In genomic region chr6:25298508-25298834, GRCh38 we compare ENCODE assay signal across 19 cellular contexts. TPM values are rescaled to one million over a fixed set of nuclear protein-coding genes. Genes with fewer than 3 reads are reported as not detected.
DNase-seq lines count a peak whose midpoint lies in the region; ATAC-seq and TF ChIP-seq lines count a peak whose summit lies in the region.
"Had no signal": no experiment of that assay in that cellular context is flagged by ENCODE, and none has a peak within 500 bp of the region (broad histone marks: within the 10 kb centered on the region; RNA-seq: fewer than 3 reads in every experiment).

No MANE protein-coding gene starts in this region.

- no peaks in the 10 kb centered on the region for H3K9me3 Mint-ChIP-seq in activated B cell treated with CpG ODN at 0.5 μM for 24 hours
- no peaks in the 10 kb centered on the region for H3K9me3 Mint-ChIP-seq in stimulated activated naive B cell treated with anti-CD40 and anti-IgM and Interleukin-4, amounts not matched to agents 10 μg/mL and 1 μg/mL and 100 μg/mL, for 72 hours
- H3K9me3 Mint-ChIP-seq in activated CD8-positive, alpha-beta T cell treated with anti-CD3 and anti-CD28 coated beads, Interleukin-2, amount 10 ng/mL, durations not matched to agents 7 days and 5 days (ENCODE audit: insufficient read depth): no peaks in the 10 kb centered on the region
- H3K9me3 Mint-ChIP-seq: activated naive CD4-positive, alpha-beta T cell treated with anti-CD3 and anti-CD28 coated beads, Interleukin-2, amount 50 U/mL, for 24 hours had no signal

- no peaks in the 10 kb centered on the region for H3K27me3 Mint-ChIP-seq in activated B cell treated with CpG ODN at 0.5 μM for 24 hours
- H3K27me3 Mint-ChIP-seq in stimulated activated naive B cell treated with anti-CD40 and anti-IgM and Interleukin-4, amounts not matched to agents 10 μg/mL and 1 μg/mL and 100 μg/mL, for 72 hours: no peaks in the 10 kb centered on the region
- no peaks in the 10 kb centered on the region for H3K27me3 Mint-ChIP-seq in activated CD8-positive, alpha-beta T cell treated with anti-CD3 and anti-CD28 coated beads, Interleukin-2, amount 10 ng/mL, durations not matched to agents 7 days and 5 days (ENCODE audit: low read depth)
- H3K27me3 Mint-ChIP-seq: activated naive CD4-positive, alpha-beta T cell treated with anti-CD3 and anti-CD28 coated beads, Interleukin-2, amount 50 U/mL, for 24 hours; progenitor cell of endocrine pancreas had no signal

- peak overlapping the region; percentile 32 for H3K4me3 Mint-ChIP-seq in activated B cell treated with CpG ODN at 0.5 μM for 24 hours
- H3K4me3 Mint-ChIP-seq in stimulated activated naive B cell treated with anti-CD40 and anti-IgM and Interleukin-4, amounts not matched to agents 10 μg/mL and 1 μg/mL and 100 μg/mL, for 72 hours: peak overlapping the region in 1 of 2 donors; percentile 14
- H3K4me3 Mint-ChIP-seq in activated CD8-positive, alpha-beta T cell treated with anti-CD3 and anti-CD28 coated beads, Interleukin-2, amount 10 ng/mL, durations not matched to agents 7 days and 5 days: no peak overlapping the region
- H3K4me3 Mint-ChIP-seq: activated naive CD4-positive, alpha-beta T cell treated with anti-CD3 and anti-CD28 coated beads, Interleukin-2, amount 50 U/mL, for 24 hours; T-helper 17 cell had no signal

- POLR2A ChIA-PET in activated B cell treated with CpG ODN at 0.5 μM for 24 hours (lab: Charles Lee): interaction anchor here (0.7 to 1.1 kb wide), 3 partner anchors 18 to 164 kb away, joined by 4 to 9 read pairs (median 5); partner anchors contain the start of gene CARMIL1
- POLR2A ChIA-PET in activated CD8-positive, alpha-beta T cell treated with anti-CD3 and anti-CD28 coated beads, Interleukin-2, amount 10 ng/mL, durations not matched to agents 7 days and 5 days (lab: Charles Lee): no interaction called here

- intact Hi-C loops in activated B cell treated with CpG ODN at 0.5 μM for 24 hours (cut with micrococcal nuclease): no loop called here

- ATAC-seq in activated B cell treated with CpG ODN at 0.5 μM for 24 hours (ENCODE audit: low read depth) (no peak), HG02970 (IDR thresholded peaks at IDR 0.05; ENCODE audit: low FRiP score, unreplicated experiment) (no peak)
- ATAC-seq in stimulated activated naive B cell treated with anti-CD40 and anti-IgM and Interleukin-4, amounts not matched to agents 10 μg/mL and 1 μg/mL and 100 μg/mL, for 72 hours (replicated peaks): peak; percentile 39 to 68
- ATAC-seq in activated CD8-positive, alpha-beta T cell treated with anti-CD3 and anti-CD28 coated beads, Interleukin-2, amount 10 ng/mL, durations not matched to agents 7 days and 5 days: no peak
- ATAC-seq: T-helper 17 cell had no signal

- peak overlapping the region; percentile 41 for H3K27ac Mint-ChIP-seq in activated B cell treated with CpG ODN at 0.5 μM for 24 hours
- no peak overlapping the region for H3K27ac Mint-ChIP-seq in stimulated activated naive B cell treated with anti-CD40 and anti-IgM and Interleukin-4, amounts not matched to agents 10 μg/mL and 1 μg/mL and 100 μg/mL, for 72 hours
- H3K27ac Mint-ChIP-seq in activated CD8-positive, alpha-beta T cell treated with anti-CD3 and anti-CD28 coated beads, Interleukin-2, amount 10 ng/mL, durations not matched to agents 7 days and 5 days: no peak overlapping the region
- H3K27ac Mint-ChIP-seq: activated naive CD4-positive, alpha-beta T cell treated with anti-CD3 and anti-CD28 coated beads, Interleukin-2, amount 50 U/mL, for 24 hours; T-helper 17 cell had no signal

- TF ChIP-seq CTCF in GM12865 (IDR thresholded peaks at IDR 0.05; ENCODE audit: insufficient read depth, low read depth, low read length, missing control alignments) (no peak), activated B cell treated with CpG ODN at 0.5 μM for 24 hours (IDR thresholded peaks at IDR 0.05) (no peak)

- H3K36me3 Mint-ChIP-seq in activated B cell treated with CpG ODN at 0.5 μM for 24 hours (ENCODE audit: low read depth): no peaks in the 10 kb centered on the region
- H3K36me3 Mint-ChIP-seq in stimulated activated naive B cell treated with anti-CD40 and anti-IgM and Interleukin-4, amounts not matched to agents 10 μg/mL and 1 μg/mL and 100 μg/mL, for 72 hours: no peaks in the 10 kb centered on the region
- H3K36me3 Mint-ChIP-seq in activated CD8-positive, alpha-beta T cell treated with anti-CD3 and anti-CD28 coated beads, Interleukin-2, amount 10 ng/mL, durations not matched to agents 7 days and 5 days (ENCODE audit: low read depth): no peaks in the 10 kb centered on the region

- H3K4me1 Mint-ChIP-seq in activated B cell treated with CpG ODN at 0.5 μM for 24 hours: peaks cover 77% of the 10 kb centered on the region
- H3K4me1 Mint-ChIP-seq in stimulated activated naive B cell treated with anti-CD40 and anti-IgM and Interleukin-4, amounts not matched to agents 10 μg/mL and 1 μg/mL and 100 μg/mL, for 72 hours: peaks cover 22 to 50% of the 10 kb centered on the region in 2 donors
- no peaks in the 10 kb centered on the region for H3K4me1 Mint-ChIP-seq in activated CD8-positive, alpha-beta T cell treated with anti-CD3 and anti-CD28 coated beads, Interleukin-2, amount 10 ng/mL, durations not matched to agents 7 days and 5 days (ENCODE audit: low read depth)

- CTCF ChIA-PET in activated B cell treated with CpG ODN at 0.5 μM for 24 hours (lab: Charles Lee): interaction anchor here (1.1 kb wide), 1 partner anchor 19 kb away, joined by 3 read pairs; the partner anchor contains the start of gene CARMIL1
- CTCF ChIA-PET in activated CD8-positive, alpha-beta T cell treated with anti-CD3 and anti-CD28 coated beads, Interleukin-2, amount 10 ng/mL, durations not matched to agents 7 days and 5 days (lab: Charles Lee): no interaction called here

- no peak overlapping the region for H3K4me3 ChIP-seq in GM12865 (ENCODE audit: low read depth, low read length)
- H3K4me3 ChIP-seq: BLaER1 treated with 17β-estradiol and CSF1 and Interleukin-3, amounts not matched to agents 10 nM and 100 nM; dorsolateral prefrontal cortex; Peyer's patch had no signal

- DNase-seq in GM12865 (ENCODE audit: low read depth): peak; percentile 34
- peak; percentile 42 for DNase-seq in NAMALWA (ENCODE audit: low spot score)
- DNase-seq in activated B cell treated with CpG ODN at 0.5 μM for 24 hours: no peak
- no peak for DNase-seq in stimulated activated naive B cell treated with anti-CD40 and anti-IgM and Interleukin-4, amounts not matched to agents 10 μg/mL and 1 μg/mL and 100 μg/mL, for 72 hours
- no peak for DNase-seq in activated CD8-positive, alpha-beta T cell treated with anti-CD3 and anti-CD28 coated beads, Interleukin-2, amount 10 ng/mL, durations not matched to agents 7 days and 5 days
- DNase-seq in NCI-H187 (lab: John Stamatoyannopoulos, UW): no peak
- no peak for DNase-seq in OCI-M2 (lab: John Stamatoyannopoulos, UW; ENCODE audit: unreplicated experiment)
- DNase-seq: caudate nucleus; dorsolateral prefrontal cortex; H7; NCI-H1417; NCI-H774; Peyer's patch; stimulated activated CD8-positive, alpha-beta memory T cell treated with anti-CD3 and anti-CD28 coated beads, Interleukin-4, amount 100 ng/mL, for 48 hours; T-helper 17 cell had no signal

RNA-seq across cellular contexts. Expression of gene CARMIL1, which starts 19.3 kb away (rescaled TPM):
- 3.4 and 3.6 TPM in 2 replicates for total RNA-seq in activated B cell treated with CpG ODN at 0.5 μM for 24 hours
- total RNA-seq in activated CD8-positive, alpha-beta T cell treated with anti-CD3 and anti-CD28 coated beads, Interleukin-2, amount 10 ng/mL, durations not matched to agents 7 days and 5 days: 1 to 10 TPM; 4.6 to 4.8 TPM

Comparison
In these comparisons a context has a peak if more than half of its experiments do, and no peak if none do; other contexts are left out.
1. DNase-seq: peak in GM12865 (single experiment) and NAMALWA (single experiment); none in activated B cell treated with CpG ODN at 0.5 μM for 24 hours (single experiment), stimulated activated naive B cell treated with anti-CD40 and anti-IgM and Interleukin-4, amounts not matched to agents 10 μg/mL and 1 μg/mL and 100 μg/mL, for 72 hours (single experiment), activated CD8-positive, alpha-beta T cell treated with anti-CD3 and anti-CD28 coated beads, Interleukin-2, amount 10 ng/mL, durations not matched to agents 7 days and 5 days (single experiment), NCI-H187 (0 of 2) and OCI-M2 (single experiment).
2. ATAC-seq: peak in stimulated activated naive B cell treated with anti-CD40 and anti-IgM and Interleukin-4, amounts not matched to agents 10 μg/mL and 1 μg/mL and 100 μg/mL, for 72 hours (2 of 2); none in activated B cell treated with CpG ODN at 0.5 μM for 24 hours (single experiment), HG02970 (single experiment) and activated CD8-positive, alpha-beta T cell treated with anti-CD3 and anti-CD28 coated beads, Interleukin-2, amount 10 ng/mL, durations not matched to agents 7 days and 5 days (single experiment).